Comparison of ENCODE assay signal across 36 cellular contexts in genomic region chr21:18550361-18550760, GRCh38.
"Had no signal": no experiment of that assay in that cellular context is flagged by ENCODE, and none has a peak within 500 bp of the region (broad histone marks: within the 10 kb centered on the region; RNA-seq: fewer than 3 reads in every experiment).

No MANE protein-coding gene starts in this region.

- H3K9me3 ChIP-seq: adrenal gland, body of pancreas, breast epithelium had no signal

- H3K27ac Mint-ChIP-seq: activated B cell treated with CpG ODN at 0.5 μM for 24 hours; activated CD4-positive, alpha-beta memory T cell treated with anti-CD3 and anti-CD28 coated beads for 36 hours; activated CD4-positive, alpha-beta T cell treated with anti-CD3 and anti-CD28 coated beads, Interleukin-2, amount 10 ng/mL, durations not matched to agents 24 days and 14 days; activated CD8-positive, alpha-beta T cell treated with anti-CD3 and anti-CD28 coated beads for 36 hours; activated naive CD4-positive, alpha-beta T cell treated with anti-CD3 and anti-CD28 coated beads for 36 hours; activated naive CD4-positive, alpha-beta T cell treated with anti-CD3 and anti-CD28 coated beads, Interleukin-2, amount 50 U/mL, for 72 hours; activated naive CD8-positive, alpha-beta T cell treated with anti-CD3 and anti-CD28 coated beads for 36 hours; activated T-cell treated with anti-CD3 and anti-CD28 coated beads, Interleukin-2, amount 50 U/mL, for 72 hours; activated T-helper 1 cell treated with anti-CD3 and anti-CD28 coated beads, Interleukin-12 subunit alpha, Interleukin-12 subunit beta, Interleukin-2, Interleukin-4 antibody, amounts not matched to agents 30 ng/mL and 10 ng/mL and 1 ng/mL, durations not matched to agents 14 hours and 24 hours and 36 hours; activated T-helper 17 cell treated with anti-CD3 and anti-CD28 coated beads, Interleukin-2, amount 50 U/mL, for 72 hours; T-helper 1 cell treated with Interleukin-12 subunit alpha and Interleukin-12 subunit beta and Interleukin-4 antibody, amounts not matched to agents 30 μg/mL and 1 μg/mL, for 36 hours; T-helper 2 cell treated with Interferon-gamma antibody and Interleukin-4, amounts not matched to agents 5 μg/mL and 100 μg/mL, for 36 hours had no signal

- DNase-seq: activated B cell treated with CpG ODN at 0.5 μM for 24 hours; activated CD4-positive, alpha-beta memory T cell treated with anti-CD3 and anti-CD28 coated beads for 36 hours; activated CD4-positive, alpha-beta T cell treated with anti-CD3 and anti-CD28 coated beads for 4 hours; activated CD4-positive, alpha-beta T cell treated with anti-CD3 and anti-CD28 coated beads, Interleukin-2, amount 10 ng/mL, durations not matched to agents 24 days and 14 days; activated CD4-positive, alpha-beta T cell treated with anti-CD3 and anti-CD28 coated beads, Interleukin-2, amount 50 U/mL, for 1 hour; activated CD4-positive, alpha-beta T cell treated with anti-CD3 and anti-CD28 coated beads, Interleukin-2, amount 50 U/mL, for 4 hours; activated CD4-positive, CD25-positive, alpha-beta regulatory T cell treated with anti-CD3 and anti-CD28 coated beads, Interleukin-2, amount 50 U/mL, for 72 hours; activated CD8-positive, alpha-beta memory T cell treated with anti-CD3 and anti-CD28 coated beads, Interleukin-2, amount 50 U/mL, for 4 hours; activated CD8-positive, alpha-beta T cell treated with anti-CD3 and anti-CD28 coated beads for 36 hours; activated effector memory CD4-positive, alpha-beta T cell treated with anti-CD3 and anti-CD28 coated beads, Interleukin-2, amount 50 U/mL, for 16 hours; activated gamma-delta T cell treated with Interleukin-2 at 50 U/mL for 16 hours; activated naive CD4-positive, alpha-beta T cell; activated naive CD4-positive, alpha-beta T cell treated with anti-CD3 and anti-CD28 coated beads for 36 hours; activated naive CD4-positive, alpha-beta T cell treated with anti-CD3 and anti-CD28 coated beads, Interleukin-2, amount 50 U/mL, for 16 hours; activated naive CD8-positive, alpha-beta T cell treated with anti-CD3 and anti-CD28 coated beads for 36 hours; activated T-cell treated with anti-CD3 and anti-CD28 coated beads for 4 hours; activated T-cell treated with anti-CD3 and anti-CD28 coated beads, Interleukin-2, amount 50 U/mL, for 1 hour; activated T-cell treated with anti-CD3 and anti-CD28 coated beads, Interleukin-2, amount 50 U/mL, for 4 hours; activated T-cell treated with anti-CD3 and anti-CD28 coated beads, Interleukin-2, amount 50 U/mL, for 72 hours; adrenal gland; amniotic stem cell; aorta; body of pancreas; brain microvascular endothelial cell; central memory CD4-positive, alpha-beta T cell; T-helper 2 cell; T-helper 9 cell had no signal

- FAIRE-seq: astrocyte, TTC549 had no signal

- H3K4me3 Mint-ChIP-seq: activated B cell treated with CpG ODN at 0.5 μM for 24 hours; activated CD4-positive, alpha-beta memory T cell treated with anti-CD3 and anti-CD28 coated beads for 36 hours; activated CD4-positive, alpha-beta T cell treated with anti-CD3 and anti-CD28 coated beads, Interleukin-2, amount 10 ng/mL, durations not matched to agents 24 days and 14 days; activated CD8-positive, alpha-beta T cell treated with anti-CD3 and anti-CD28 coated beads for 36 hours; activated naive CD4-positive, alpha-beta T cell treated with anti-CD3 and anti-CD28 coated beads for 36 hours; activated naive CD8-positive, alpha-beta T cell treated with anti-CD3 and anti-CD28 coated beads for 36 hours; activated T-cell treated with anti-CD3 and anti-CD28 coated beads, Interleukin-2, amount 50 U/mL, for 4 hours; activated T-cell treated with anti-CD3 and anti-CD28 coated beads, Interleukin-2, amount 50 U/mL, for 72 hours; activated T-helper 1 cell treated with anti-CD3 and anti-CD28 coated beads, Interleukin-12 subunit alpha, Interleukin-12 subunit beta, Interleukin-2, Interleukin-4 antibody, amounts not matched to agents 30 ng/mL and 10 ng/mL and 1 ng/mL, durations not matched to agents 14 hours and 24 hours and 36 hours; activated T-helper 17 cell treated with anti-CD3 and anti-CD28 coated beads, Interleukin-2, amount 50 U/mL, for 72 hours; T-helper 1 cell treated with Interleukin-12 subunit alpha and Interleukin-12 subunit beta and Interleukin-4 antibody, amounts not matched to agents 30 μg/mL and 1 μg/mL, for 36 hours; T-helper 2 cell treated with Interferon-gamma antibody and Interleukin-4, amounts not matched to agents 5 μg/mL and 100 μg/mL, for 36 hours had no signal

- H3K36me3 Mint-ChIP-seq: activated CD4-positive, alpha-beta memory T cell treated with anti-CD3 and anti-CD28 coated beads for 36 hours; activated naive CD4-positive, alpha-beta T cell treated with anti-CD3 and anti-CD28 coated beads, Interleukin-2, amount 50 U/mL, for 72 hours; activated naive CD8-positive, alpha-beta T cell treated with anti-CD3 and anti-CD28 coated beads for 36 hours had no signal

- H3K4me1 Mint-ChIP-seq: activated B cell treated with CpG ODN at 0.5 μM for 24 hours; activated CD4-positive, alpha-beta T cell treated with anti-CD3 and anti-CD28 coated beads, Interleukin-2, amount 10 ng/mL, durations not matched to agents 24 days and 14 days; activated naive CD8-positive, alpha-beta T cell treated with anti-CD3 and anti-CD28 coated beads for 36 hours; activated T-helper 17 cell treated with anti-CD3 and anti-CD28 coated beads, Interleukin-2, amount 50 U/mL, for 72 hours had no signal

- H3K36me3 ChIP-seq: adrenal gland, brain microvascular endothelial cell, breast epithelium had no signal

- H3K27me3 Mint-ChIP-seq: activated B cell treated with CpG ODN at 0.5 μM for 24 hours; activated CD4-positive, alpha-beta memory T cell treated with anti-CD3 and anti-CD28 coated beads for 36 hours; activated CD4-positive, alpha-beta T cell treated with anti-CD3 and anti-CD28 coated beads, Interleukin-2, amount 10 ng/mL, durations not matched to agents 24 days and 14 days; activated CD8-positive, alpha-beta T cell treated with anti-CD3 and anti-CD28 coated beads for 36 hours; activated naive CD8-positive, alpha-beta T cell treated with anti-CD3 and anti-CD28 coated beads for 36 hours; activated T-helper 17 cell treated with anti-CD3 and anti-CD28 coated beads, Interleukin-2, amount 50 U/mL, for 72 hours had no signal

- H3K4me1 ChIP-seq: adrenal gland, body of pancreas, breast epithelium had no signal

- H3K27ac ChIP-seq: adrenal gland, body of pancreas, breast epithelium, VCaP had no signal

- H3K9me3 Mint-ChIP-seq: activated CD4-positive, alpha-beta T cell treated with anti-CD3 and anti-CD28 coated beads, Interleukin-2, amount 10 ng/mL, durations not matched to agents 24 days and 14 days; activated naive CD4-positive, alpha-beta T cell treated with anti-CD3 and anti-CD28 coated beads for 36 hours; activated naive CD8-positive, alpha-beta T cell treated with anti-CD3 and anti-CD28 coated beads for 36 hours; activated T-cell treated with anti-CD3 and anti-CD28 coated beads, Interleukin-2, amount 50 U/mL, for 4 hours; activated T-helper 17 cell treated with anti-CD3 and anti-CD28 coated beads, Interleukin-2, amount 50 U/mL, for 72 hours had no signal

- H3K4me3 ChIP-seq: adrenal gland, body of pancreas, breast epithelium had no signal

- H3K27me3 ChIP-seq: adrenal gland, body of pancreas, brain microvascular endothelial cell, breast epithelium had no signal
